In the genomic region with DNA sequence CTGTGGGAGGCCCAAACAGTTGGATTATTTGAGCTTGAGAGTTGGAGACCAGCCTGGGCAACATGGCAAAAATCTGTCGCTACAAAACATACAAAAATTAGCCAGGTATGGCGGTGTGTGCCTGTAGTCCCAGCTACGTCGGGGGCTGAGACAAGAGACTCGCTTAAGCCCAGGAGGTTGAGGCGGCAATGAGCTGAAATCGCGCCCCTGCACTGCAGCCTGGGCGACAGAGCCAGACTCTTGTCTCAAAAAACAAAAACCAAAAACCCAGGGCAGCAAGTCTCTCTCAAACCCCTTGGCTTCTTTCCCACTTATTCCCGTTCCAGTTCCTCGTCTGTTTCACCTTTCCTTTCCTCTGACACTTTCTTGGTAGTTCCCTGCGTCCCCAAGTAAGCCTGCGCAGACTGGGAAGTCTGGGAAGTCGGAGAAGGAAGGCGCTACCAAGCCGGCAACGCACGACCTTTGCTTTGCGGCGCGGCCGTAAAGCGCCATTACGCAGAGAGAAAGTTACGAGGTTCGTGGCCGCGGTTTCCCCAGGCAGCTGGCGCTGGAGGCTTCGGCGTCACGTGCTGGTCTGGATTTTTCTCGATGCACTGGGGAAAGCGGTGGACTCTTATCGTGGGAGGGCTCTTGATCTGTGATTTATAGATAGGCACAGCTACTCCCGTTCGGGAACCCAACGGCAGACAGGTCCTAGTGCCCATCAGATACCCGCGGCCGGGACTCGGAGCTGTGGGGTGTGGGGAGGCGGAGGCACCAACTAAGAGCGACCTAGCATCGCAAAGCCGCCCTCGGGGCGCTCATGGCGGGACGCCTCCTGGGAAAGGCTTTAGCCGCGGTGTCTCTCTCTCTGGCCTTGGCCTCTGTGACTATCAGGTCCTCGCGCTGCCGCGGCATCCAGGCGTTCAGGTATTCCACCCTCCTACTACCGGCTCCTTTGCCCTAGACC, we compare ENCODE assay signal across 8 cellular contexts. TPM values are rescaled to one million over a fixed set of nuclear protein-coding genes. Genes with fewer than 3 reads are reported as not detected.
DNase-seq lines count a peak whose midpoint lies in the region; TF ChIP-seq lines count a peak whose summit lies in the region.

TSS of gene NUDT9 (plus strand) at position 470 of the 949 bp plus-strand sequence. CDS start at position 803, 333 bp downstream.

- no peak within 1 kb of the TSS for H2BK15ac ChIP-seq in neuronal stem cell (ENCODE audit: low read length)

- H4K8ac ChIP-seq in neuronal stem cell (ENCODE audit: low read depth, low read length): no peak within 1 kb of the TSS

- H3K23ac ChIP-seq in neuronal stem cell (ENCODE audit: low read depth, low read length, poor library complexity): peak within 1 kb of the TSS; percentile 58

- H3K14ac ChIP-seq in neuronal stem cell (ENCODE audit: low read length): no peak within 1 kb of the TSS

- H2BK12ac ChIP-seq in neuronal stem cell (ENCODE audit: low read length): no peak within 1 kb of the TSS

- no peaks in the 10 kb centered on the region for H3K9me3 ChIP-seq in neuronal stem cell (replicated peaks in 1 of 2; ENCODE audit: control insufficient read depth in 2 of 2, insufficient read depth in 1 of 2, low read depth in 1 of 2, low read length in 2 of 2)

- CTCF ChIA-PET in HEK293T (lab: Yijun Ruan, JAX): interaction anchor here (1.2 to 1.3 kb wide), 2 partner anchors 12 to 46 kb away, joined by 3 to 4 read pairs; no protein-coding TSS in a partner anchor

- in situ Hi-C loops in SK-MEL-5 (cut with HindIII; ENCODE audit: low pct_unique_long_range_greater_than_20kb, low sequenced_read_pairs): no loop called here

- H3K4ac ChIP-seq in neuronal stem cell (ENCODE audit: low read length): no peak within 1 kb of the TSS

- DNase-seq in GM04503 (ENCODE audit: low read depth) (peak; percentile 91), HEK293T (ENCODE audit: extremely low spot score) (peak; percentile 88), MV-4-11 (lab: John Stamatoyannopoulos, UW) (peak; percentile 89), SK-MEL-5 (ENCODE audit: low read depth, low spot score) (peak; percentile 94), foreskin melanocyte (peak; percentile 99), neuronal stem cell (ENCODE audit: low spot score) (peak; percentile 90)
- DNase-seq in activated naive CD4-positive, alpha-beta T cell treated with Interleukin-2 at 50 U/mL for 16 hours: peak; percentile 89

- no peak within 1 kb of the TSS for H2BK5ac ChIP-seq in neuronal stem cell (ENCODE audit: low read length)

- H3K9ac ChIP-seq in neuronal stem cell (ENCODE audit: low read depth, low read length, poor library complexity): peak within 1 kb of the TSS; percentile 85

- H3K27ac ChIP-seq in neuronal stem cell (replicated peaks; ENCODE audit: low read length): peak within 1 kb of the TSS; percentile 81

- H3K4me2 ChIP-seq in neuronal stem cell (ENCODE audit: insufficient read depth, low read length, poor library complexity, severe bottlenecking): peak within 1 kb of the TSS; percentile 52

- peaks cover 0 to 6% of the 10 kb centered on the region in 2 donors for H3K4me1 ChIP-seq in neuronal stem cell (ENCODE audit: control insufficient read depth in 2 of 2, insufficient read depth in 1 of 2, low read depth in 1 of 2, low read length in 2 of 2)

- H2AK5ac ChIP-seq in neuronal stem cell (ENCODE audit: low read depth, low read length): no peak within 1 kb of the TSS

- H3K79me1 ChIP-seq in neuronal stem cell (ENCODE audit: low read depth, low read length): no peaks in the 10 kb centered on the region

- no peak for TF ChIP-seq CTCF in subcutaneous adipose tissue (IDR thresholded peaks at IDR 0.05; ENCODE audit: low read depth)

- peak within 1 kb of the TSS; percentile 55 for H3K18ac ChIP-seq in neuronal stem cell (ENCODE audit: low read length)

- H2AFZ ChIP-seq in neuronal stem cell (ENCODE audit: low read length): peak within 1 kb of the TSS; percentile 91

- no peaks in the 10 kb centered on the region for H3K27me3 ChIP-seq in neuronal stem cell (ENCODE audit: control insufficient read depth in 3 of 3, insufficient read depth in 3 of 3, low read depth in 1 of 3, low read length in 3 of 3)

- no peak within 1 kb of the TSS for H4K91ac ChIP-seq in neuronal stem cell (ENCODE audit: low read depth, low read length, poor library complexity)

- POLR2A ChIA-PET in HEK293T (lab: Yijun Ruan, JAX): interaction anchor here (0.7 to 6.0 kb wide), 5 partner anchors 8 to 862 kb away, joined by 3 to 59 read pairs (median 4); partner anchors contain the start of genes HSD17B11 and PPM1K

- no CpG with 5 or more reads among the region's 58 CpGs for WGBS in neuronal stem cell (ENCODE audit: extremely low coverage in 2 of 2, insufficient read length in 2 of 2, insufficient replicate concordance in 1 of 2), 2 donors

- peak within 1 kb of the TSS; percentile 61 to 93 for H3K4me3 ChIP-seq in neuronal stem cell (ENCODE audit: low read length in 2 of 2)

- H3K36me3 ChIP-seq in neuronal stem cell (replicated peaks in 1 of 2; ENCODE audit: control insufficient read depth in 2 of 2, insufficient read depth in 2 of 2, low read length in 2 of 2): no peaks in the 10 kb centered on the region

- no peak within 1 kb of the TSS for H2BK120ac ChIP-seq in neuronal stem cell (ENCODE audit: low read depth, low read length)

TF ChIP-seq in HEK293T, 16 proteins besides CTCF, POLR2A, EP300 and RAD21:
- no peak for TF ChIP-seq ZNF384 (IDR thresholded peaks at IDR 0.05)
- no peak for TF ChIP-seq SP1 (IDR thresholded peaks at IDR 0.05)
- peak; percentile 88 for TF ChIP-seq L3MBTL2 (conservative IDR thresholded peaks at IDR 0.05)
- TF ChIP-seq ARNT (IDR thresholded peaks at IDR 0.05): peak; percentile 99
- TF ChIP-seq TARDBP (IDR thresholded peaks at IDR 0.05): no peak
- TF ChIP-seq ELF4 (IDR thresholded peaks at IDR 0.05): peak; percentile 61; the same call in 1 of the 2 replicates
- no peak for TF ChIP-seq LEF1 (IDR thresholded peaks at IDR 0.05; ENCODE audit: borderline replicate concordance)
- no peak for TF ChIP-seq HDGF (IDR thresholded peaks at IDR 0.05; ENCODE audit: borderline replicate concordance)
- TF ChIP-seq BHLHE40 (IDR thresholded peaks at IDR 0.05; ENCODE audit: borderline replicate concordance): no peak
- no peak for TF ChIP-seq CTBP1 (IDR thresholded peaks at IDR 0.05; ENCODE audit: borderline replicate concordance)
- TF ChIP-seq SUZ12 (IDR thresholded peaks at IDR 0.05): no peak
- no peak for TF ChIP-seq NFRKB (IDR thresholded peaks at IDR 0.05)
- TF ChIP-seq FOXK2 (IDR thresholded peaks at IDR 0.05): no peak
- TF ChIP-seq, protein P1, sequence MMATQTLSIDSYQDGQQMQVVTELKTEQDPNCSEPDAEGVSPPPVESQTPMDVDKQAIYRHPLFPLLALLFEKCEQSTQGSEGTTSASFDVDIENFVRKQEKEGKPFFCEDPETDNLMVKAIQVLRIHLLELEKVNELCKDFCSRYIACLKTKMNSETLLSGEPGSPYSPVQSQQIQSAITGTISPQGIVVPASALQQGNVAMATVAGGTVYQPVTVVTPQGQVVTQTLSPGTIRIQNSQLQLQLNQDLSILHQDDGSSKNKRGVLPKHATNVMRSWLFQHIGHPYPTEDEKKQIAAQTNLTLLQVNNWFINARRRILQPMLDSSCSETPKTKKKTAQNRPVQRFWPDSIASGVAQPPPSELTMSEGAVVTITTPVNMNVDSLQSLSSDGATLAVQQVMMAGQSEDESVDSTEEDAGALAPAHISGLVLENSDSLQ (IDR thresholded peaks at IDR 0.05): peak; percentile 89
- TF ChIP-seq FOXA1 (IDR thresholded peaks at IDR 0.05): no peak
- no peak for TF ChIP-seq FOXM1 (IDR thresholded peaks at IDR 0.05; ENCODE audit: borderline replicate concordance)

RNA-seq across cellular contexts. Expression of gene NUDT9, which starts in this region (rescaled TPM):
- 13.8 and 14.1 TPM in 2 replicates for total RNA-seq in SK-MEL-5 (2014; rRNA removed; shearing (Covaris generic))
- polyA plus RNA-seq in SK-MEL-5 (2015; cell fraction: cytosol; rRNA removed): 40.9 and 48.1 TPM in 2 replicates
- 26.5 and 49.3 TPM in 2 replicates for polyA plus RNA-seq in SK-MEL-5 (2015; cell fraction: nucleus; rRNA removed)
- polyA plus RNA-seq in neuronal stem cell (2013, experiment 1 of 2): 12.9 TPM
- 12.9 TPM for polyA plus RNA-seq in neuronal stem cell (2013, experiment 2 of 2)
- 10 to 100 TPM; 12.6 to 30.3 (median 17.1) TPM for total RNA-seq in subcutaneous adipose tissue

Comparison
In these comparisons a context has a peak if more than half of its experiments do, and no peak if none do; other contexts are left out.
1. Peak in every context shown above with its lines: DNase-seq, H3K4me3 ChIP-seq and H3K27ac ChIP-seq.